ENCODE assay signal across 25 cellular contexts in the genomic region with DNA sequence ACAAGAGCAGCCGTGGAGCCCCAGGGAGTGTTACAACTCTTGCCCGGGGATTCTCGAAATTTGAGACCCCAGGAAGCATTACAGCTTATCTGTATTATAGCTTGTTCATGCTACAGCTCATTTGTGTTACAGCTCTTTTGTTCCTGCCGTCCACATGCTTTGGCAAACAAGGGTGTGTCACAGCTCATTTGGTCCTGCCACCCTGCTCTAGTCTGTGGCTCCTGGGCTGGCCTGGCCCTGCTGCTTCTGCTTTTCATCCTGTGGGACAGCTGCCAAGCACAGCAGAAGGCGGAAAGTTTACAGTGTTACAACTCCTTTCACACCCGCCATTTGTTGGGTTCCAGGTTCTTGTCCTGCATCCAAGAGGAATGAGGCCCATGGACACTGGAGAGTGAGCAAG.
"Had no signal": no experiment of that assay in that cellular context is flagged by ENCODE, and none has a peak within 500 bp of the region (broad histone marks: within the 10 kb centered on the region; RNA-seq: fewer than 3 reads in every experiment).

No MANE protein-coding gene starts in this region.

- H3K27ac ChIP-seq: adrenal gland, body of pancreas, parathyroid adenoma, suprapubic skin, tibial artery, upper lobe of right lung, WERI-Rb-1 had no signal

- H3K9ac ChIP-seq: parathyroid adenoma had no signal

- H3K36me3 ChIP-seq: adrenal gland, suprapubic skin, tibial artery, upper lobe of right lung, WERI-Rb-1 had no signal

- H3K27me3 ChIP-seq: adrenal gland, body of pancreas, suprapubic skin, tibial artery, upper lobe of right lung had no signal

- H3K9me3 ChIP-seq: adrenal gland, body of pancreas, tibial artery, upper lobe of right lung had no signal

- H3K36me3 Mint-ChIP-seq: activated naive CD8-positive, alpha-beta T cell treated with anti-CD3 and anti-CD28 coated beads for 36 hours; naive thymus-derived CD4-positive, alpha-beta T cell had no signal

- H3K27me3 Mint-ChIP-seq: activated naive CD8-positive, alpha-beta T cell treated with anti-CD3 and anti-CD28 coated beads for 36 hours; naive thymus-derived CD4-positive, alpha-beta T cell had no signal

- H3K9me3 Mint-ChIP-seq: activated naive CD4-positive, alpha-beta T cell treated with anti-CD3 and anti-CD28 coated beads for 36 hours; activated naive CD8-positive, alpha-beta T cell treated with anti-CD3 and anti-CD28 coated beads for 36 hours had no signal

- DNase-seq: activated CD4-positive, alpha-beta T cell treated with anti-CD3 and anti-CD28 coated beads for 48 hours; activated CD4-positive, alpha-beta T cell treated with anti-CD3 and anti-CD28 coated beads, Interleukin-2, amount 50 U/mL, for 48 hours; activated CD8-positive, alpha-beta memory T cell treated with anti-CD3 and anti-CD28 coated beads for 24 hours; activated effector memory CD4-positive, alpha-beta T cell treated with anti-CD3 and anti-CD28 coated beads, Interleukin-2, amount 50 U/mL, for 16 hours; activated naive CD4-positive, alpha-beta T cell treated with anti-CD3 and anti-CD28 coated beads for 36 hours; activated naive CD8-positive, alpha-beta T cell treated with anti-CD3 and anti-CD28 coated beads for 36 hours; adrenal gland; aorta; body of pancreas; effector memory CD4-positive, alpha-beta T cell; glutamatergic neuron; islet precursor cell; mammary epithelial cell; naive thymus-derived CD4-positive, alpha-beta T cell; nucleus accumbens; right cardiac atrium; stimulated activated CD4-positive, alpha-beta T cell treated with anti-CD3 and anti-CD28 coated beads, Interleukin-15, amount 100 ng/mL, for 24 hours; stimulated activated CD4-positive, alpha-beta T cell treated with anti-CD3 and anti-CD28 coated beads, Interleukin-2, amount 100 ng/mL, for 24 hours; stimulated activated naive CD4-positive, alpha-beta T cell; tibial artery; upper lobe of right lung; WERI-Rb-1 had no signal

- H2AFZ ChIP-seq: parathyroid adenoma had no signal

- H3K4me3 ChIP-seq: adrenal gland, body of pancreas, suprapubic skin, tibial artery, upper lobe of right lung had no signal

- H3K27ac Mint-ChIP-seq: activated naive CD4-positive, alpha-beta T cell treated with anti-CD3 and anti-CD28 coated beads for 36 hours; activated naive CD8-positive, alpha-beta T cell treated with anti-CD3 and anti-CD28 coated beads for 36 hours; naive thymus-derived CD4-positive, alpha-beta T cell had no signal

- ATAC-seq: activated CD4-positive, CD25-positive, alpha-beta regulatory T cell treated with anti-CD3 and anti-CD28 coated beads, Interleukin-2, amount 50 U/mL, for 24 hours; body of pancreas; naive thymus-derived CD4-positive, alpha-beta T cell; right cardiac atrium had no signal

- H3K4me3 Mint-ChIP-seq: activated naive CD4-positive, alpha-beta T cell treated with anti-CD3 and anti-CD28 coated beads for 36 hours; activated naive CD8-positive, alpha-beta T cell treated with anti-CD3 and anti-CD28 coated beads for 36 hours; naive thymus-derived CD4-positive, alpha-beta T cell had no signal

- H3K4me1 ChIP-seq: adrenal gland, body of pancreas, parathyroid adenoma, suprapubic skin, tibial artery, upper lobe of right lung had no signal

- H3K4me1 Mint-ChIP-seq: activated naive CD8-positive, alpha-beta T cell treated with anti-CD3 and anti-CD28 coated beads for 36 hours had no signal
